In genomic region chr1:160222521-160222920, GRCh38 we compare ENCODE assay signal across 21 cellular contexts. TPM values are rescaled to one million over a fixed set of nuclear protein-coding genes. Genes with fewer than 3 reads are reported as not detected.
DNase-seq lines count a peak whose midpoint lies in the region; ATAC-seq lines count a peak whose summit lies in the region.
"Had no signal": no experiment of that assay in that cellular context is flagged by ENCODE, and none has a peak within 500 bp of the region (broad histone marks: within the 10 kb centered on the region; RNA-seq: fewer than 3 reads in every experiment).

No MANE protein-coding gene starts in this region.

- peaks cover 71% of the 10 kb centered on the region for H3K36me3 Mint-ChIP-seq in activated T-cell treated with anti-CD3 and anti-CD28 coated beads, Interleukin-2, amount 50 U/mL, for 24 hours (ENCODE audit: low read depth)
- peaks cover 39% of the 10 kb centered on the region for H3K36me3 Mint-ChIP-seq in activated T-cell treated with anti-CD3 and anti-CD28 coated beads, Interleukin-2, amount 50 U/mL, for 4 hours (ENCODE audit: insufficient read depth)
- no peaks in the 10 kb centered on the region for H3K36me3 Mint-ChIP-seq in activated T-helper 17 cell treated with anti-CD3 and anti-CD28 coated beads, Interleukin-2, amount 50 U/mL, for 72 hours (ENCODE audit: low read depth)
- H3K36me3 Mint-ChIP-seq in stimulated activated effector memory CD8-positive, alpha-beta T cell treated with anti-CD3 and anti-CD28 coated beads, Interleukin-12 subunit alpha, Interleukin-12 subunit beta, amount 100 ng/mL, for 72 hours: peaks cover 10% of the 10 kb centered on the region

- no peak for DNase-seq in activated T-cell treated with anti-CD3 and anti-CD28 coated beads, Interleukin-2, amount 50 U/mL, for 24 hours
- DNase-seq in activated T-cell treated with anti-CD3 and anti-CD28 coated beads, Interleukin-2, amount 50 U/mL, for 4 hours: no peak
- DNase-seq in stimulated activated effector memory CD8-positive, alpha-beta T cell treated with anti-CD3 and anti-CD28 coated beads, Interleukin-12 subunit alpha, Interleukin-12 subunit beta, amount 100 ng/mL, for 72 hours (ENCODE audit: low spot score in 2 of 2): no peak
- DNase-seq in NCI-H1417 (lab: John Stamatoyannopoulos, UW) (no peak), NOMO-1 treated with dmso at 0.1 percent for 144 hours (lab: John Stamatoyannopoulos, UW; ENCODE audit: unreplicated experiment) (no peak)
- DNase-seq in activated CD4-positive, alpha-beta T cell treated with anti-CD3 and anti-CD28 coated beads for 48 hours: no peak
- DNase-seq: CD8-positive, alpha-beta T cell; COR-L47; DMS 273 treated with DMSO at 0.1 percent for 48 hours; DMS53; DND-41; EL; H9 had no signal

- H3K27me3 Mint-ChIP-seq in activated T-cell treated with anti-CD3 and anti-CD28 coated beads, Interleukin-2, amount 50 U/mL, for 24 hours: no peaks in the 10 kb centered on the region
- no peaks in the 10 kb centered on the region for H3K27me3 Mint-ChIP-seq in activated T-cell treated with anti-CD3 and anti-CD28 coated beads, Interleukin-2, amount 50 U/mL, for 4 hours (ENCODE audit: low read depth)
- H3K27me3 Mint-ChIP-seq in activated T-helper 17 cell treated with anti-CD3 and anti-CD28 coated beads, Interleukin-2, amount 50 U/mL, for 72 hours: no peaks in the 10 kb centered on the region

- no peaks in the 10 kb centered on the region for H3K4me1 Mint-ChIP-seq in activated T-cell treated with anti-CD3 and anti-CD28 coated beads, Interleukin-2, amount 50 U/mL, for 24 hours (ENCODE audit: low read depth)
- no peaks in the 10 kb centered on the region for H3K4me1 Mint-ChIP-seq in activated T-cell treated with anti-CD3 and anti-CD28 coated beads, Interleukin-2, amount 50 U/mL, for 4 hours (ENCODE audit: low read depth)
- H3K4me1 Mint-ChIP-seq in activated T-helper 17 cell treated with anti-CD3 and anti-CD28 coated beads, Interleukin-2, amount 50 U/mL, for 72 hours: no peaks in the 10 kb centered on the region
- H3K4me1 Mint-ChIP-seq in stimulated activated effector memory CD8-positive, alpha-beta T cell treated with anti-CD3 and anti-CD28 coated beads, Interleukin-12 subunit alpha, Interleukin-12 subunit beta, amount 100 ng/mL, for 72 hours: no peaks in the 10 kb centered on the region
- H3K4me1 Mint-ChIP-seq: CD14-positive monocyte had no signal

- no peaks in the 10 kb centered on the region for H3K9me3 Mint-ChIP-seq in activated T-cell treated with anti-CD3 and anti-CD28 coated beads, Interleukin-2, amount 50 U/mL, for 24 hours
- H3K9me3 Mint-ChIP-seq in activated T-cell treated with anti-CD3 and anti-CD28 coated beads, Interleukin-2, amount 50 U/mL, for 4 hours: no peaks in the 10 kb centered on the region
- no peaks in the 10 kb centered on the region for H3K9me3 Mint-ChIP-seq in activated T-helper 17 cell treated with anti-CD3 and anti-CD28 coated beads, Interleukin-2, amount 50 U/mL, for 72 hours
- no peaks in the 10 kb centered on the region for H3K9me3 Mint-ChIP-seq in stimulated activated effector memory CD8-positive, alpha-beta T cell treated with anti-CD3 and anti-CD28 coated beads, Interleukin-12 subunit alpha, Interleukin-12 subunit beta, amount 100 ng/mL, for 72 hours
- H3K9me3 Mint-ChIP-seq: CD14-positive monocyte; CD8-positive, alpha-beta T cell; H9 had no signal

- no peak for ATAC-seq in activated T-cell treated with anti-CD3 and anti-CD28 coated beads, Interleukin-2, amount 50 U/mL, for 4 hours
- no peak for ATAC-seq in activated T-helper 17 cell treated with anti-CD3 and anti-CD28 coated beads, Interleukin-2, amount 50 U/mL, for 72 hours (replicated peaks)
- no peak for ATAC-seq in stimulated activated effector memory CD8-positive, alpha-beta T cell treated with anti-CD3 and anti-CD28 coated beads, Interleukin-12 subunit alpha, Interleukin-12 subunit beta, amount 100 ng/mL, for 72 hours
- ATAC-seq: A549; CD8-positive, alpha-beta T cell; GM12878; HepG2 had no signal

- H3K4me3 Mint-ChIP-seq in activated T-cell treated with anti-CD3 and anti-CD28 coated beads, Interleukin-2, amount 50 U/mL, for 24 hours: no peak overlapping the region
- no peak overlapping the region for H3K4me3 Mint-ChIP-seq in activated T-cell treated with anti-CD3 and anti-CD28 coated beads, Interleukin-2, amount 50 U/mL, for 4 hours
- no peak overlapping the region for H3K4me3 Mint-ChIP-seq in activated T-helper 17 cell treated with anti-CD3 and anti-CD28 coated beads, Interleukin-2, amount 50 U/mL, for 72 hours
- H3K4me3 Mint-ChIP-seq in stimulated activated effector memory CD8-positive, alpha-beta T cell treated with anti-CD3 and anti-CD28 coated beads, Interleukin-12 subunit alpha, Interleukin-12 subunit beta, amount 100 ng/mL, for 72 hours: no peak overlapping the region
- H3K4me3 Mint-ChIP-seq: CD14-positive monocyte; CD8-positive, alpha-beta T cell; H9 had no signal

- peak overlapping the region; percentile 23 for H3K27ac Mint-ChIP-seq in activated T-cell treated with anti-CD3 and anti-CD28 coated beads, Interleukin-2, amount 50 U/mL, for 24 hours
- H3K27ac Mint-ChIP-seq in activated T-helper 17 cell treated with anti-CD3 and anti-CD28 coated beads, Interleukin-2, amount 50 U/mL, for 72 hours: peak overlapping the region; percentile 47
- peak overlapping the region; percentile 55 for H3K27ac Mint-ChIP-seq in stimulated activated effector memory CD8-positive, alpha-beta T cell treated with anti-CD3 and anti-CD28 coated beads, Interleukin-12 subunit alpha, Interleukin-12 subunit beta, amount 100 ng/mL, for 72 hours
- H3K27ac Mint-ChIP-seq: CD8-positive, alpha-beta T cell; H9 had no signal

- H3K27ac ChIP-seq in cingulate gyrus (ENCODE audit: low read depth, low read length): peak overlapping the region; percentile 21
- H3K27ac ChIP-seq: 22Rv1, A549, BLaER1 had no signal

RNA-seq across cellular contexts. Expression of gene PEA15, which starts 17.3 kb away (rescaled TPM):
- total RNA-seq in activated T-cell treated with anti-CD3 and anti-CD28 coated beads, Interleukin-2, amount 50 U/mL, for 4 hours: 10 to 100 TPM; 83.2 to 99.6 (median 83.7) TPM
- total RNA-seq in activated T-helper 17 cell treated with anti-CD3 and anti-CD28 coated beads, Interleukin-2, amount 50 U/mL, for 72 hours: 10 to 100 TPM; 48.7 to 49.4 TPM

RNA-seq across cellular contexts. Expression of gene CASQ1, which starts 32.1 kb away (rescaled TPM):
- not detected for total RNA-seq in activated T-cell treated with anti-CD3 and anti-CD28 coated beads, Interleukin-2, amount 50 U/mL, for 4 hours
- not detected for total RNA-seq in activated T-helper 17 cell treated with anti-CD3 and anti-CD28 coated beads, Interleukin-2, amount 50 U/mL, for 72 hours
- total RNA-seq: CD8-positive, alpha-beta T cell had no signal

RNA-seq across cellular contexts. Expression of gene DCAF8, which starts 39.8 kb away (rescaled TPM):
- total RNA-seq in activated T-cell treated with anti-CD3 and anti-CD28 coated beads, Interleukin-2, amount 50 U/mL, for 4 hours: 10 to 100 TPM; 64.4 to 68.4 (median 65.0) TPM
- 100 to 1,000 TPM; 126 to 175 TPM for total RNA-seq in activated T-helper 17 cell treated with anti-CD3 and anti-CD28 coated beads, Interleukin-2, amount 50 U/mL, for 72 hours
